ENCODE assay signal across 14 cellular contexts in genomic region chr20:1935696-1936366, GRCh38. TPM values are rescaled to one million over a fixed set of nuclear protein-coding genes. Genes with fewer than 3 reads are reported as not detected.
DNase-seq lines count a peak whose midpoint lies in the region; ATAC-seq and TF ChIP-seq lines count a peak whose summit lies in the region.
"Had no signal": no experiment of that assay in that cellular context is flagged by ENCODE, and none has a peak within 500 bp of the region (broad histone marks: within the 10 kb centered on the region; RNA-seq: fewer than 3 reads in every experiment).

No MANE protein-coding gene starts in this region.

- H3K27ac ChIP-seq in heart right ventricle: peak overlapping the region in 9 of 10 donors; percentile 36 to 79 (median 70)
- H3K27ac ChIP-seq in ovary: peak overlapping the region in 1 of 2 donors; percentile 14
- H3K27ac ChIP-seq: KMS-11 had no signal

- TF ChIP-seq POLR2A in ovary (IDR thresholded peaks at IDR 0.05): no peak

- H3K4me3 ChIP-seq in heart right ventricle: peak overlapping the region in 2 of 10 donors; percentile 7 to 15
- no peak overlapping the region for H3K4me3 ChIP-seq in ovary

- 36 to 48% methylated on average over 15 of the region's 15 CpGs for WGBS in heart right ventricle, 2 donors
- WGBS in ovary, 3 donors: 80 to 81% (median 81%) methylated on average over 15 of the region's 15 CpGs

- H3K36me3 Mint-ChIP-seq in activated T-cell treated with anti-CD3 and anti-CD28 coated beads, Interleukin-2, amount 50 U/mL, for 72 hours (ENCODE audit: insufficient read depth in 2 of 2): no peaks in the 10 kb centered on the region
- H3K36me3 Mint-ChIP-seq in T-helper 17 cell (ENCODE audit: low read depth): no peaks in the 10 kb centered on the region

- peaks cover 0 to 47% (median 31%) of the 10 kb centered on the region in 9 donors for H3K4me1 ChIP-seq in heart right ventricle
- H3K4me1 ChIP-seq in ovary (ENCODE audit: insufficient read depth): peaks cover 4% of the 10 kb centered on the region

- H3K27me3 ChIP-seq in heart right ventricle: no peaks in the 10 kb centered on the region
- H3K27me3 ChIP-seq in ovary: no peaks in the 10 kb centered on the region

- DNase-seq in COR-L47 (lab: John Stamatoyannopoulos, UW) (peak; percentile 10), amygdala (lab: John Stamatoyannopoulos, UW) (peak in 53 of 56 donors; percentile 24 to 90 (median 75)), heart right ventricle (peak; percentile 70 to 77), ovary (peak in 3 of 5 donors; percentile 37 to 50 (median 43)), T-helper 17 cell (no peak)
- no peak for DNase-seq in activated T-cell treated with anti-CD3 and anti-CD28 coated beads, Interleukin-2, amount 50 U/mL, for 72 hours
- DNase-seq in activated T-cell treated with anti-CD3 and anti-CD28 coated beads, Interleukin-2, amount 50 U/mL, for 1 hour: no peak
- DNase-seq: foreskin melanocyte, NCI-H2227 treated with DMSO at 0.1 percent for 48 hours, SIG-M5 had no signal

- H3K9me3 Mint-ChIP-seq in activated T-cell treated with anti-CD3 and anti-CD28 coated beads, Interleukin-2, amount 50 U/mL, for 72 hours: no peaks in the 10 kb centered on the region
- H3K9me3 Mint-ChIP-seq: activated T-helper 2 cell treated with anti-CD3 and anti-CD28 coated beads, Interferon-gamma antibody, Interleukin-2, Interleukin-4, amounts not matched to agents 10 μg/mL and 5 μg/mL and 100 μg/mL, durations not matched to agents 14 hours and 24 hours and 36 hours; dendritic cell treated with granulocyte-macrophage colony-stimulating factor and Interleukin-4, amounts not matched to agents 40 ng/mL and 50 ng/mL, for 4 days had no signal

- H3K9me3 ChIP-seq in heart right ventricle (peaks cover 0 to 5% (median 0%) of the 10 kb centered on the region in 11 donors), ovary (no peaks in the 10 kb centered on the region), T-helper 17 cell (ENCODE audit: control insufficient read depth, low read length, poor library complexity, severe bottlenecking) (no peaks in the 10 kb centered on the region)

- H3K36me3 ChIP-seq in heart right ventricle: peaks cover 0 to 57% (median 0%) of the 10 kb centered on the region in 9 donors
- no peaks in the 10 kb centered on the region for H3K36me3 ChIP-seq in ovary

- TF ChIP-seq CTCF in heart right ventricle (IDR thresholded peaks at IDR 0.05) (no peak), ovary (IDR thresholded peaks at IDR 0.05) (no peak)

- H3K4me3 Mint-ChIP-seq in activated T-cell treated with anti-CD3 and anti-CD28 coated beads, Interleukin-2, amount 50 U/mL, for 72 hours: no peak overlapping the region
- H3K4me3 Mint-ChIP-seq in T-helper 17 cell: no peak overlapping the region
- H3K4me3 Mint-ChIP-seq: dendritic cell treated with granulocyte-macrophage colony-stimulating factor and Interleukin-4, amounts not matched to agents 40 ng/mL and 50 ng/mL, for 4 days had no signal

- TF ChIP-seq EP300 in ovary (IDR thresholded peaks at IDR 0.05): no peak

- H3K27ac Mint-ChIP-seq in activated T-cell treated with anti-CD3 and anti-CD28 coated beads, Interleukin-2, amount 50 U/mL, for 72 hours: no peak overlapping the region
- no peak overlapping the region for H3K27ac Mint-ChIP-seq in T-helper 17 cell
- H3K27ac Mint-ChIP-seq: activated T-helper 2 cell treated with anti-CD3 and anti-CD28 coated beads, Interferon-gamma antibody, Interleukin-2, Interleukin-4, amounts not matched to agents 10 μg/mL and 5 μg/mL and 100 μg/mL, durations not matched to agents 14 hours and 24 hours and 36 hours; dendritic cell treated with granulocyte-macrophage colony-stimulating factor and Interleukin-4, amounts not matched to agents 40 ng/mL and 50 ng/mL, for 4 days had no signal

- H3K4me1 Mint-ChIP-seq in activated T-cell treated with anti-CD3 and anti-CD28 coated beads, Interleukin-2, amount 50 U/mL, for 72 hours (ENCODE audit: low read depth): no peaks in the 10 kb centered on the region
- H3K4me1 Mint-ChIP-seq in T-helper 17 cell: no peaks in the 10 kb centered on the region

- intact Hi-C loops in heart right ventricle (cut with DNase I): no loop called here
- intact Hi-C loops in ovary (cut with DNase I): no loop called here

- H3K27me3 Mint-ChIP-seq in activated T-cell treated with anti-CD3 and anti-CD28 coated beads, Interleukin-2, amount 50 U/mL, for 72 hours (ENCODE audit: low read depth): peaks cover 26% of the 10 kb centered on the region
- peaks cover 76% of the 10 kb centered on the region for H3K27me3 Mint-ChIP-seq in T-helper 17 cell
- H3K27me3 Mint-ChIP-seq: dendritic cell treated with granulocyte-macrophage colony-stimulating factor and Interleukin-4, amounts not matched to agents 40 ng/mL and 50 ng/mL, for 4 days had no signal

- ATAC-seq in heart right ventricle: peak; percentile 39 to 86 (median 74)
- ATAC-seq in HG02884 (IDR thresholded peaks at IDR 0.05; ENCODE audit: unreplicated experiment): no peak
- ATAC-seq in activated T-cell treated with anti-CD3 and anti-CD28 coated beads, Interleukin-2, amount 50 U/mL, for 72 hours (replicated peaks in 1 of 2): no peak
- no peak for ATAC-seq in T-helper 17 cell

RNA-seq across cellular contexts. Expression of gene SIRPA, which starts 40.6 kb away (rescaled TPM):
- 10 to 100 TPM; 16.7 to 45.8 (median 24.8) TPM for total RNA-seq in heart right ventricle
- polyA plus RNA-seq in heart right ventricle: 10 to 100 TPM in 1 of 2 donors, 1 to 10 TPM in 1; 9.7 to 31.5 TPM
- total RNA-seq in ovary: 10 to 100 TPM; 20.0 to 45.6 (median 28.7) TPM
- polyA plus RNA-seq in ovary: 10 to 100 TPM; 15.7 to 26.6 TPM
- under 1 TPM; 0.05 to 0.22 TPM for total RNA-seq in activated T-cell treated with anti-CD3 and anti-CD28 coated beads, Interleukin-2, amount 50 U/mL, for 72 hours
- total RNA-seq in T-helper 17 cell: 1 to 10 TPM in 1 of 2 donors, under 1 TPM in 1; 0.86 to 2.6 TPM
- total RNA-seq: activated T-helper 2 cell treated with anti-CD3 and anti-CD28 coated beads, Interferon-gamma antibody, Interleukin-2, Interleukin-4, amounts not matched to agents 10 μg/mL and 5 μg/mL and 100 μg/mL, durations not matched to agents 14 hours and 24 hours and 36 hours had no signal

RNA-seq across cellular contexts. Expression of gene PDYN, which starts 58.0 kb away (rescaled TPM):
- total RNA-seq in heart right ventricle (not detected), ovary (not detected), T-helper 17 cell (not detected)
- polyA plus RNA-seq in heart right ventricle (not detected), ovary (not detected)
- total RNA-seq in activated T-cell treated with anti-CD3 and anti-CD28 coated beads, Interleukin-2, amount 50 U/mL, for 72 hours: not detected
- total RNA-seq: activated T-helper 2 cell treated with anti-CD3 and anti-CD28 coated beads, Interferon-gamma antibody, Interleukin-2, Interleukin-4, amounts not matched to agents 10 μg/mL and 5 μg/mL and 100 μg/mL, durations not matched to agents 14 hours and 24 hours and 36 hours had no signal

Comparison
In these comparisons a context has a peak if more than half of its experiments do, and no peak if none do; other contexts are left out.
1. DNase-seq: peak in COR-L47 (single experiment), amygdala (53 of 56), heart right ventricle (2 of 2) and ovary (3 of 5); none in activated T-cell treated with anti-CD3 and anti-CD28 coated beads, Interleukin-2, amount 50 U/mL, for 72 hours (0 of 2), T-helper 17 cell (0 of 3) and activated T-cell treated with anti-CD3 and anti-CD28 coated beads, Interleukin-2, amount 50 U/mL, for 1 hour (single experiment).
2. ATAC-seq: peak in heart right ventricle (8 of 8); none in HG02884 (single experiment), activated T-cell treated with anti-CD3 and anti-CD28 coated beads, Interleukin-2, amount 50 U/mL, for 72 hours (0 of 2) and T-helper 17 cell (single experiment).
3. RNA of gene SIRPA, which starts 40.6 kb away (total RNA-seq): 20.0 to 45.6 TPM in ovary and 16.7 to 45.8 TPM in heart right ventricle; 0.86 to 2.6 TPM in T-helper 17 cell and 0.05 to 0.22 TPM in activated T-cell treated with anti-CD3 and anti-CD28 coated beads, Interleukin-2, amount 50 U/mL, for 72 hours; every median in the first group is over 4 times any median in the second.